ENCODE assay signal across 8 cellular contexts in genomic region chr4:139665079-139665689, GRCh38. TPM values are rescaled to one million over a fixed set of nuclear protein-coding genes. Genes with fewer than 3 reads are reported as not detected.
DNase-seq lines count a peak whose midpoint lies in the region; ATAC-seq and TF ChIP-seq lines count a peak whose summit lies in the region.

No MANE protein-coding gene starts in this region.

- H3K27me3 ChIP-seq in smooth muscle cell (ENCODE audit: low read depth), result no peaks in the 10 kb centered on the region

- H3K9me3 ChIP-seq in smooth muscle cell (replicated peaks; ENCODE audit: low read depth), result no peaks in the 10 kb centered on the region

- peak overlapping the region; percentile 89 for H2AFZ ChIP-seq in smooth muscle cell (ENCODE audit: low read depth)

- H3K9me3 Mint-ChIP-seq in T-cell, result no peaks in the 10 kb centered on the region

- POLR2A ChIA-PET in T-cell (lab: Charles Lee), result no interaction called here

- no peaks in the 10 kb centered on the region for H3K27me3 Mint-ChIP-seq in T-cell

- H3K9ac ChIP-seq in smooth muscle cell (ENCODE audit: low read depth), result peak overlapping the region; percentile 63

- 65% methylated on average over 10 of the region's 10 CpGs for WGBS in smooth muscle cell (ENCODE audit: low lambda C conversion rate)

- H3K4me1 ChIP-seq in smooth muscle cell (ENCODE audit: low read depth), result peaks cover 19% of the 10 kb centered on the region

- no peaks in the 10 kb centered on the region for H4K20me1 ChIP-seq in smooth muscle cell (ENCODE audit: low read depth)

- H3F3A ChIP-seq in smooth muscle cell (ENCODE audit: low read depth), result peaks cover 12% of the 10 kb centered on the region

- H3K79me2 ChIP-seq in smooth muscle cell (ENCODE audit: low read depth), result peaks cover 7% of the 10 kb centered on the region

- H3K4me3 ChIP-seq in fibroblast of villous mesenchyme (ENCODE audit: low read depth, low read length) (peak overlapping the region; percentile 58), smooth muscle cell (peak overlapping the region; percentile 52)

- DNase-seq in T-cell (no peak), fibroblast of villous mesenchyme (ENCODE audit: low read depth) (no peak), smooth muscle cell (lab: John Stamatoyannopoulos, UW; ENCODE audit: unreplicated experiment) (no peak), DMS53 (lab: John Stamatoyannopoulos, UW) (no peak), G401 (ENCODE audit: low spot score) (no peak), HCEC 1CT (no peak)

- peak overlapping the region; percentile 82 for H3K27ac ChIP-seq in smooth muscle cell (ENCODE audit: low read depth)

- H3K4me1 Mint-ChIP-seq in T-cell, result peaks cover 19 to 26% (median 19%) of the 10 kb centered on the region in 3 donors

- no peaks in the 10 kb centered on the region for H3K36me3 Mint-ChIP-seq in T-cell

- peak overlapping the region; percentile 89 to 94 (median 90) for H3K4me3 Mint-ChIP-seq in T-cell

- H3K27ac Mint-ChIP-seq in T-cell, result peak overlapping the region; percentile 65 to 82

- TF ChIP-seq CTCF in fibroblast of villous mesenchyme (IDR thresholded peaks at IDR 0.05; ENCODE audit: insufficient read depth, low read depth, low read length) (no peak), smooth muscle cell (IDR thresholded peaks at IDR 0.05; ENCODE audit: borderline replicate concordance, insufficient read depth, poor library complexity, severe bottlenecking) (no peak)

- H3K4me2 ChIP-seq in smooth muscle cell, result peak overlapping the region; percentile 87

- ATAC-seq in GM21526 (IDR thresholded peaks at IDR 0.05; ENCODE audit: low FRiP score, unreplicated experiment), result peak; percentile 22
- ATAC-seq in T-cell (replicated peaks in 1 of 4), result no peak
- ATAC-seq in HG03139 (IDR thresholded peaks at IDR 0.05; ENCODE audit: unreplicated experiment), result no peak

- CTCF ChIA-PET in T-cell (lab: Charles Lee), result interaction anchor here (0.8 to 2.0 kb wide), 3 partner anchors 9 to 63 kb away, joined by 3 to 16 read pairs (median 12); no protein-coding TSS in a partner anchor

- no peaks in the 10 kb centered on the region for H3K36me3 ChIP-seq in smooth muscle cell (ENCODE audit: low read depth)

- in situ Hi-C loops in G401 (cut with HindIII; ENCODE audit: low sequenced_read_pairs), result no loop called here

RNA-seq across cellular contexts. Expression of gene MGST2, which starts 0.4 kb away (rescaled TPM):
- total RNA-seq in T-cell (1 to 10 TPM; 1.9 to 6.2 (median 3.1) TPM), fibroblast of villous mesenchyme (8.7 and 16.8 TPM in 2 replicates), smooth muscle cell (40.2 and 51.1 TPM in 2 replicates)
- 27.8 and 34.0 TPM in 2 replicates for polyA plus RNA-seq in smooth muscle cell
- not detected in 2 replicates for total RNA-seq in G401 (2014; rRNA removed; shearing (Covaris generic))
